ENCODE assay signal across 1 cellular context in genomic region chr22:38181453-38182200, GRCh38.
TF ChIP-seq lines count a peak whose summit lies in the region.

TSS of gene PLA2G6 (minus strand) at chr22:38181830. CDS start at chr22:38169426, 12,404 bp downstream.

TF ChIP-seq in HEK293, 187 proteins besides CTCF, POLR2A, EP300 and RAD21 (continued from another document):
- TF ChIP-seq BCL6B (tag by site-specific recombination; IDR thresholded peaks at IDR 0.05) (no peak), TSHZ1 (tag by site-specific recombination; IDR thresholded peaks at IDR 0.05; ENCODE audit: borderline replicate concordance) (no peak), ZBTB11 (tag by site-specific recombination; conservative IDR thresholded peaks at IDR 0.05; ENCODE audit: low read depth) (peak; percentile 83), ZNF280C (tag by site-specific recombination; IDR thresholded peaks at IDR 0.05) (no peak), ZNF473 (tag by site-specific recombination; IDR thresholded peaks at IDR 0.05) (no peak), SALL2 (tag by site-specific recombination; IDR thresholded peaks at IDR 0.05; ENCODE audit: borderline replicate concordance) (no peak), ZNF132 (tag by site-specific recombination; IDR thresholded peaks at IDR 0.05; ENCODE audit: borderline replicate concordance) (no peak), ZNF510 (tag by site-specific recombination; IDR thresholded peaks at IDR 0.05; ENCODE audit: insufficient replicate concordance) (no peak), ZNF169 (tag by site-specific recombination; IDR thresholded peaks at IDR 0.05) (no peak), ZNF571 (tag by site-specific recombination; IDR thresholded peaks at IDR 0.05) (no peak), ZBTB21 (tag by site-specific recombination; IDR thresholded peaks at IDR 0.05) (peak; percentile 52; the same call in 1 of the 2 replicates), HOXC10 (CRISPR knock-in tag; IDR thresholded peaks at IDR 0.05) (no peak), ZNF362 (tag by site-specific recombination; IDR thresholded peaks at IDR 0.05) (no peak), ATF2 (tag by site-specific recombination; IDR thresholded peaks at IDR 0.05; ENCODE audit: low read depth) (no peak), ZNF398 (tag by site-specific recombination; IDR thresholded peaks at IDR 0.05) (no peak), BCL11A (tag by site-specific recombination; IDR thresholded peaks at IDR 0.05; ENCODE audit: low read depth) (no peak; the same call in 1 of the 2 replicates), PRDM1 (tag by site-specific recombination; IDR thresholded peaks at IDR 0.05) (no peak), ZNF777 (tag by site-specific recombination; IDR thresholded peaks at IDR 0.05; ENCODE audit: borderline replicate concordance) (no peak), ZNF155 (tag by site-specific recombination; IDR thresholded peaks at IDR 0.05) (no peak), ZNF184 (tag by site-specific recombination; IDR thresholded peaks at IDR 0.05) (no peak), ZNF394 (tag by site-specific recombination; IDR thresholded peaks at IDR 0.05; ENCODE audit: borderline replicate concordance) (no peak), ZNF16 (tag by site-specific recombination; IDR thresholded peaks at IDR 0.05; ENCODE audit: low read depth) (no peak), TRIM28 (IDR thresholded peaks at IDR 0.05; ENCODE audit: borderline replicate concordance, low read length) (no peak), TCF7L2 (IDR thresholded peaks at IDR 0.05; ENCODE audit: borderline replicate concordance, low read depth, low read length) (no peak), ZBTB20 (tag by site-specific recombination; IDR thresholded peaks at IDR 0.05) (peak; percentile 27; the same call in 1 of the 2 replicates), ZNF623 (tag by site-specific recombination; IDR thresholded peaks at IDR 0.05) (peak; percentile 7; the same call in 1 of the 2 replicates), ZNF791 (tag by site-specific recombination; IDR thresholded peaks at IDR 0.05) (no peak), ZBTB6 (tag by site-specific recombination; IDR thresholded peaks at IDR 0.05) (no peak), PBX3 (CRISPR knock-in tag; IDR thresholded peaks at IDR 0.05) (no peak), ZNF202 (tag by site-specific recombination; IDR thresholded peaks at IDR 0.05; ENCODE audit: borderline replicate concordance) (no peak), ZFP3 (tag by site-specific recombination; IDR thresholded peaks at IDR 0.05; ENCODE audit: low read depth) (no peak), KLF1 (tag by site-specific recombination; IDR thresholded peaks at IDR 0.05) (peak; percentile 38; the same call in 1 of the 2 replicates)
